Comparison of ENCODE assay signal across 1 cellular context in the genomic region with DNA sequence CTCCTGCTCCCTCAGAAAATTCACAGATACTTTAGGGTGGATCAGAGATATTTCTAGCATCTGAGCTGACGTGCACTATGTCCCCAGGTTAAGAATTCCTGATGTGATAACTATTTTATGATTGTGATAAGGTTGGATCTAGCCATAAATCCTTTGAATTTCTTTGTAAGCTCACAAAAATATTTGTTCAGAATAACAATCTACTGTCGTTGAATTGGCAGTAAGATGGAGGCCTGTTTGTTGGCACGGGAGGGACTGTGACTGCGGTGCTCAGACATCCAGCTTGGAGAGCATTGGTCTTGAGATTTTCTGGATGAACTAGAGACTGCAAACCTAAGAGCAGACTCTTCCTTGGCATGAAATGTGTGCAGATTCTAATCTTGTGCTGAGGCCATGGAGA.
TF ChIP-seq lines count a peak whose summit lies in the region.

No MANE protein-coding gene starts in this region.

TF ChIP-seq in GM12878, 131 proteins besides CTCF, POLR2A, EP300 and RAD21 (continued from another document):
- TF ChIP-seq, protein P1, sequence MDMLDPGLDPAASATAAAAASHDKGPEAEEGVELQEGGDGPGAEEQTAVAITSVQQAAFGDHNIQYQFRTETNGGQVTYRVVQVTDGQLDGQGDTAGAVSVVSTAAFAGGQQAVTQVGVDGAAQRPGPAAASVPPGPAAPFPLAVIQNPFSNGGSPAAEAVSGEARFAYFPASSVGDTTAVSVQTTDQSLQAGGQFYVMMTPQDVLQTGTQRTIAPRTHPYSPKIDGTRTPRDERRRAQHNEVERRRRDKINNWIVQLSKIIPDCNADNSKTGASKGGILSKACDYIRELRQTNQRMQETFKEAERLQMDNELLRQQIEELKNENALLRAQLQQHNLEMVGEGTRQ (IDR thresholded peaks at IDR 0.05; ENCODE audit: borderline replicate concordance, low read depth, low read length): no peak
- no peak for TF ChIP-seq STAT3 (IDR thresholded peaks at IDR 0.05; ENCODE audit: low read depth, low read length)
- TF ChIP-seq JUNB (IDR thresholded peaks at IDR 0.05): no peak
- no peak for TF ChIP-seq BACH1 (IDR thresholded peaks at IDR 0.05; ENCODE audit: borderline replicate concordance)
- no peak for TF ChIP-seq YY1 (IDR thresholded peaks at IDR 0.05; ENCODE audit: low read depth, low read length)
- TF ChIP-seq BRCA1 (IDR thresholded peaks at IDR 0.05; ENCODE audit: low read depth, low read length): no peak
- TF ChIP-seq RFX5 (IDR thresholded peaks at IDR 0.05; ENCODE audit: low read depth, low read length): no peak
- no peak for TF ChIP-seq MEF2B (IDR thresholded peaks at IDR 0.05; ENCODE audit: partially characterized antibody, poor library complexity, severe bottlenecking)
- TF ChIP-seq, protein P2, sequence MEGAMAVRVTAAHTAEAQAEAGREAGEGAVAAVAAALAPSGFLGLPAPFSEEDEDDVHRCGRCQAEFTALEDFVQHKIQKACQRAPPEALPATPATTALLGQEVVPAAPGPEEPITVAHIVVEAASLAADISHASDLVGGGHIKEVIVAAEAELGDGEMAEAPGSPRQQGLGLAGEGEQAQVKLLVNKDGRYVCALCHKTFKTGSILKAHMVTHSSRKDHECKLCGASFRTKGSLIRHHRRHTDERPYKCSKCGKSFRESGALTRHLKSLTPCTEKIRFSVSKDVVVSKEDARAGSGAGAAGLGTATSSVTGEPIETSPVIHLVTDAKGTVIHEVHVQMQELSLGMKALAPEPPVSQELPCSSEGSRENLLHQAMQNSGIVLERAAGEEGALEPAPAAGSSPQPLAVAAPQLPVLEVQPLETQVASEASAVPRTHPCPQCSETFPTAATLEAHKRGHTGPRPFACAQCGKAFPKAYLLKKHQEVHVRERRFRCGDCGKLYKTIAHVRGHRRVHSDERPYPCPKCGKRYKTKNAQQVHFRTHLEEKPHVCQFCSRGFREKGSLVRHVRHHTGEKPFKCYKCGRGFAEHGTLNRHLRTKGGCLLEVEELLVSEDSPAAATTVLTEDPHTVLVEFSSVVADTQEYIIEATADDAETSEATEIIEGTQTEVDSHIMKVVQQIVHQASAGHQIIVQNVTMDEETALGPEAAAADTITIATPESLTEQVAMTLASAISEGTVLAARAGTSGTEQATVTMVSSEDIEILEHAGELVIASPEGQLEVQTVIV (IDR thresholded peaks at IDR 0.05; ENCODE audit: borderline replicate concordance, partially characterized antibody): no peak
- TF ChIP-seq SMAD5 (IDR thresholded peaks at IDR 0.05; ENCODE audit: low read depth): no peak
- no peak for TF ChIP-seq ZZZ3 (IDR thresholded peaks at IDR 0.05; ENCODE audit: control insufficient read depth, insufficient read length, low read depth)
TF ChIP-seq in GM12878: peak in this region for 0.
